In genomic region chr5:174951151-174951780, GRCh38 we compare ENCODE assay signal across 8 cellular contexts.
DNase-seq lines count a peak whose midpoint lies in the region; ATAC-seq and TF ChIP-seq lines count a peak whose summit lies in the region.

No MANE protein-coding gene starts in this region.

- H3K27me3 ChIP-seq in CD8-positive, alpha-beta T cell (ENCODE audit: insufficient read depth, low read length): no peaks in the 10 kb centered on the region

- ATAC-seq in CD8-positive, alpha-beta T cell: peak; percentile 49
- peak; percentile 72 for ATAC-seq in GM19452 (IDR thresholded peaks at IDR 0.05; ENCODE audit: unreplicated experiment)
- ATAC-seq in GM18520 (IDR thresholded peaks at IDR 0.05; ENCODE audit: unreplicated experiment): no peak

- peak; percentile 51 for TF ChIP-seq CTCF in CD8-positive, alpha-beta T cell (IDR thresholded peaks at IDR 0.05)
- peak; percentile 95 for TF ChIP-seq CTCF in progenitor cell of endocrine pancreas (IDR thresholded peaks at IDR 0.05; ENCODE audit: unreplicated experiment)

- peaks cover 18% of the 10 kb centered on the region for H3K27me3 Mint-ChIP-seq in CD8-positive, alpha-beta T cell (ENCODE audit: low read depth)
- peaks cover 20% of the 10 kb centered on the region for H3K27me3 Mint-ChIP-seq in progenitor cell of endocrine pancreas

- no peaks in the 10 kb centered on the region for H3K4me1 Mint-ChIP-seq in CD8-positive, alpha-beta T cell (ENCODE audit: low read depth)
- peaks cover 3% of the 10 kb centered on the region for H3K4me1 Mint-ChIP-seq in progenitor cell of endocrine pancreas (ENCODE audit: low read depth)

- H3K4me3 ChIP-seq in CD8-positive, alpha-beta T cell (ENCODE audit: low read depth, low read length): no peak overlapping the region

- H3K36me3 ChIP-seq in CD8-positive, alpha-beta T cell (ENCODE audit: insufficient read depth, low read length): no peaks in the 10 kb centered on the region

- no peak overlapping the region for H3K4me3 Mint-ChIP-seq in CD8-positive, alpha-beta T cell
- H3K4me3 Mint-ChIP-seq in progenitor cell of endocrine pancreas (ENCODE audit: low read depth): no peak overlapping the region

- H3K27ac ChIP-seq in CD8-positive, alpha-beta T cell (ENCODE audit: low read depth, low read length): no peak overlapping the region

- no peak overlapping the region for H3K27ac Mint-ChIP-seq in CD8-positive, alpha-beta T cell
- H3K27ac Mint-ChIP-seq in progenitor cell of endocrine pancreas: no peak overlapping the region

- H3K36me3 Mint-ChIP-seq in CD8-positive, alpha-beta T cell: no peaks in the 10 kb centered on the region
- no peaks in the 10 kb centered on the region for H3K36me3 Mint-ChIP-seq in progenitor cell of endocrine pancreas (ENCODE audit: insufficient read depth)

- H3K9me3 Mint-ChIP-seq in CD8-positive, alpha-beta T cell: no peaks in the 10 kb centered on the region
- no peaks in the 10 kb centered on the region for H3K9me3 Mint-ChIP-seq in progenitor cell of endocrine pancreas (ENCODE audit: low read depth)

- no peaks in the 10 kb centered on the region for H3K9me3 ChIP-seq in CD8-positive, alpha-beta T cell (ENCODE audit: low read length)

- peak; percentile 2 to 63 (median 41) for DNase-seq in CD8-positive, alpha-beta T cell
- DNase-seq in Kasumi-1 (lab: John Stamatoyannopoulos, UW): peak; percentile 67 to 70
- peak; percentile 71 for DNase-seq in RPMI8226
- DNase-seq in activated naive CD4-positive, alpha-beta T cell treated with Interleukin-2 at 50 U/mL for 16 hours: peak; percentile 45
- DNase-seq in glomerular endothelial cell (ENCODE audit: extremely low read depth, low read depth, low spot score): peak; percentile 27
- peak; percentile 50 for DNase-seq in progenitor cell of endocrine pancreas (ENCODE audit: low spot score, unreplicated experiment)

- CTCF ChIA-PET in CD8-positive, alpha-beta T cell (lab: Charles Lee): interaction anchor here (0.6 to 1.8 kb wide), 9 partner anchors 10 to 768 kb away, joined by 3 to 8 read pairs (median 4); partner anchors contain the start of gene DRD1

- POLR2A ChIA-PET in CD8-positive, alpha-beta T cell (lab: Charles Lee): no interaction called here

- H3K4me1 ChIP-seq in CD8-positive, alpha-beta T cell (ENCODE audit: insufficient read depth, low read length): no peaks in the 10 kb centered on the region

- intact Hi-C loops in CD8-positive, alpha-beta T cell (cut with DNase I, micrococcal nuclease): loop anchor here (1.0 to 10.0 kb wide), 4 partner anchors 493 to 766 kb away; partner anchors contain the start of gene DRD1 (in 1 of the 2)
